Comparison of ENCODE assay signal across 1 cellular context in the genomic region with DNA sequence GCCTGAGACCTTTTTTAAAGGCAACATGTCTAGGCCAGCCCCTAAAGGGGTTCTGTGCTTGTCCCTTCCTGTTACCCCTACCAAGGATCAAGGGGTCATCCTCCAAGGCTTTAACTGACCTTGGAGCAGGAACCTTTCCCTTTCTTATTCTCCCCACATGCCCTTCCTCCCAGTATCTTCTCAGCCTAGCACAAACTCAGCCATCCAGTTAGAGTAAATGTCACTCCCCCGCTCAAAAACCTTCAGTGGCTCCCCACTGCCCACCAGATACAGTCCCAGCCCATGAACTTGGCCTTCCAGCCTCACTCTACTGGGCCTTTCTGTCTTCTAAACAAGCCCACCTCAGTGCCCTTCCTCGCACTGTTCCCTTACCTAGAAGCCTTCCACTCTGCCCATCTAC.
TF ChIP-seq lines count a peak whose summit lies in the region.

No MANE protein-coding gene starts in this region.

TF ChIP-seq in K562, 482 proteins besides CTCF, POLR2A, EP300 and RAD21:
- TF ChIP-seq ZFP36 (IDR thresholded peaks at IDR 0.05; ENCODE audit: low read depth, low read length, partially characterized antibody) (peak; percentile 10), ZNF589 (CRISPR knock-in tag; IDR thresholded peaks at IDR 0.05; ENCODE audit: low read depth) (no peak), TAL1 (IDR thresholded peaks at IDR 0.05) (no peak), CBX2 (IDR thresholded peaks at IDR 0.05; ENCODE audit: insufficient read depth, low read length, poor library complexity, severe bottlenecking) (no peak)
